In genomic region chr9:97993000-97993399, GRCh38 we compare ENCODE assay signal across 15 cellular contexts. TPM values are rescaled to one million over a fixed set of nuclear protein-coding genes. Genes with fewer than 3 reads are reported as not detected.
DNase-seq lines count a peak whose midpoint lies in the region; ATAC-seq lines count a peak whose summit lies in the region.
"Had no signal": no experiment of that assay in that cellular context is flagged by ENCODE, and none has a peak within 500 bp of the region (broad histone marks: within the 10 kb centered on the region; RNA-seq: fewer than 3 reads in every experiment).

No MANE protein-coding gene starts in this region.

- H3K27ac Mint-ChIP-seq in CD4-positive, CD25-positive, alpha-beta regulatory T cell: peak overlapping the region; percentile 41 to 89 (median 86)
- H3K27ac Mint-ChIP-seq in immature natural killer cell: peak overlapping the region in 4 of 6 donors; percentile 5 to 65 (median 38)

- H3K27me3 Mint-ChIP-seq in CD4-positive, CD25-positive, alpha-beta regulatory T cell: no peaks in the 10 kb centered on the region
- no peaks in the 10 kb centered on the region for H3K27me3 Mint-ChIP-seq in immature natural killer cell (ENCODE audit: low read depth in 3 of 3)

- peaks cover 61% of the 10 kb centered on the region for H3K4me1 ChIP-seq in CD4-positive, CD25-positive, alpha-beta regulatory T cell (ENCODE audit: control insufficient read depth, insufficient read depth, low read length, poor library complexity, severe bottlenecking)

- DNase-seq in CD4-positive, CD25-positive, alpha-beta regulatory T cell: peak in 2 of 3 donors; percentile 29 to 68
- peak; percentile 31 for DNase-seq in SKM-1 treated with dmso at 0.1 percent for 144 hours (lab: John Stamatoyannopoulos, UW; ENCODE audit: unreplicated experiment)
- peak in 1 of 3 donors; percentile 9 for DNase-seq in immature natural killer cell
- no peak for DNase-seq in stimulated activated CD4-positive, alpha-beta T cell treated with anti-CD3 and anti-CD28 coated beads, Interleukin-2, amount 100 ng/mL, for 24 hours
- no peak for DNase-seq in GOT3 (lab: John Stamatoyannopoulos, UW)
- DNase-seq in posterior vena cava (ENCODE audit: low spot score): no peak
- DNase-seq in AG08396 (ENCODE audit: low spot score): no peak
- DNase-seq: Caco-2; effector CD4-positive, alpha-beta T cell; left cardiac atrium; NCI-H510A had no signal

- peaks cover 39 to 88% (median 76%) of the 10 kb centered on the region in 4 donors for H3K4me1 Mint-ChIP-seq in CD4-positive, CD25-positive, alpha-beta regulatory T cell
- peaks cover 42 to 66% of the 10 kb centered on the region in 2 donors for H3K4me1 Mint-ChIP-seq in immature natural killer cell

- H3K4me3 ChIP-seq in CD4-positive, CD25-positive, alpha-beta regulatory T cell (ENCODE audit: low read depth, low read length): peak overlapping the region; percentile 66
- H3K4me3 ChIP-seq: ascending aorta, SJSA1 had no signal

- no peaks in the 10 kb centered on the region for H3K9me3 ChIP-seq in CD4-positive, CD25-positive, alpha-beta regulatory T cell (ENCODE audit: control insufficient read depth in 2 of 2, low read length in 2 of 2)
- H3K9me3 ChIP-seq: ascending aorta, Caco-2, SJSA1 had no signal

- H3K36me3 ChIP-seq in CD4-positive, CD25-positive, alpha-beta regulatory T cell (ENCODE audit: control insufficient read depth, insufficient read depth, low read length): peaks cover 29% of the 10 kb centered on the region

- no peaks in the 10 kb centered on the region for H3K27me3 ChIP-seq in CD4-positive, CD25-positive, alpha-beta regulatory T cell (ENCODE audit: control insufficient read depth, insufficient read depth, low read length)
- H3K27me3 ChIP-seq: ascending aorta, SJSA1 had no signal

- no peaks in the 10 kb centered on the region for H3K9me3 Mint-ChIP-seq in CD4-positive, CD25-positive, alpha-beta regulatory T cell
- no peaks in the 10 kb centered on the region for H3K9me3 Mint-ChIP-seq in immature natural killer cell

- peak overlapping the region; percentile 46 to 69 (median 52) for H3K4me3 Mint-ChIP-seq in CD4-positive, CD25-positive, alpha-beta regulatory T cell
- peak overlapping the region in 4 of 5 donors; percentile 20 to 51 (median 48) for H3K4me3 Mint-ChIP-seq in immature natural killer cell

- peak overlapping the region; percentile 49 for H3K27ac ChIP-seq in CD4-positive, CD25-positive, alpha-beta regulatory T cell (ENCODE audit: insufficient read depth, low read length, poor library complexity, severe bottlenecking)
- H3K27ac ChIP-seq: ascending aorta, SJSA1 had no signal

- peak; percentile 77 to 87 for ATAC-seq in CD4-positive, CD25-positive, alpha-beta regulatory T cell (ENCODE audit: low read depth in 2 of 2)
- ATAC-seq in GM19351 (IDR thresholded peaks at IDR 0.05; ENCODE audit: unreplicated experiment): peak; percentile 45
- ATAC-seq: left cardiac atrium had no signal

- intact Hi-C loops in posterior vena cava (cut with DNase I): no loop called here

- H3K36me3 Mint-ChIP-seq in CD4-positive, CD25-positive, alpha-beta regulatory T cell: peaks cover 13% of the 10 kb centered on the region
- peaks cover 0 to 6% (median 0%) of the 10 kb centered on the region in 3 donors for H3K36me3 Mint-ChIP-seq in immature natural killer cell

RNA-seq across cellular contexts. Expression of gene ANP32B, which starts 9.9 kb away (rescaled TPM):
- 188 TPM for total RNA-seq in CD4-positive, CD25-positive, alpha-beta regulatory T cell
- polyA plus RNA-seq in CD4-positive, CD25-positive, alpha-beta regulatory T cell: 100 to 1,000 TPM in 1 of 4 donors, 10 to 100 TPM in 3; 83.6 to 101 (median 89.6) TPM
- 10 to 100 TPM; 33.9 to 53.7 (median 39.1) TPM for polyA plus RNA-seq in immature natural killer cell
- 10 to 100 TPM; 95.8 to 98.0 TPM for total RNA-seq in posterior vena cava

RNA-seq across cellular contexts. Expression of gene HEMGN, which starts 55.0 kb away (rescaled TPM):
- total RNA-seq in CD4-positive, CD25-positive, alpha-beta regulatory T cell: 3.6 TPM
- 1 to 10 TPM; 1.7 to 7.0 (median 4.7) TPM for polyA plus RNA-seq in CD4-positive, CD25-positive, alpha-beta regulatory T cell
- 1 to 10 TPM in 1 of 3 donors, under 1 TPM in 2; 0.77 to 1.8 (median 0.97) TPM for polyA plus RNA-seq in immature natural killer cell
- total RNA-seq in posterior vena cava: under 1 TPM; 0.33 to 0.83 TPM
- total RNA-seq: ascending aorta, Caco-2, M059J, SJSA1 had no signal

Comparison
In these comparisons a context has a peak if more than half of its experiments do, and no peak if none do; other contexts are left out.
1. DNase-seq: peak in CD4-positive, CD25-positive, alpha-beta regulatory T cell (2 of 3) and SKM-1 treated with dmso at 0.1 percent for 144 hours (single experiment); none in stimulated activated CD4-positive, alpha-beta T cell treated with anti-CD3 and anti-CD28 coated beads, Interleukin-2, amount 100 ng/mL, for 24 hours (0 of 2), GOT3 (single experiment), posterior vena cava (single experiment) and AG08396 (single experiment).